In genomic region chr2:234986866-234987720, GRCh38 we compare ENCODE assay signal across 22 cellular contexts. TPM values are rescaled to one million over a fixed set of nuclear protein-coding genes. Genes with fewer than 3 reads are reported as not detected.
"Had no signal": no experiment of that assay in that cellular context is flagged by ENCODE, and none has a peak within 500 bp of the region (broad histone marks: within the 10 kb centered on the region; RNA-seq: fewer than 3 reads in every experiment).

No MANE protein-coding gene starts in this region.

- DNase-seq: activated CD4-positive, alpha-beta T cell treated with anti-CD3 and anti-CD28 coated beads, Interleukin-2, amount 10 ng/mL, durations not matched to agents 24 days and 14 days; activated CD8-positive, alpha-beta memory T cell treated with anti-CD3 and anti-CD28 coated beads, Interleukin-2, amount 50 U/mL, for 4 hours; activated CD8-positive, alpha-beta T cell treated with anti-CD3 and anti-CD28 coated beads, Interleukin-2, amount 10 ng/mL, durations not matched to agents 7 days and 5 days; activated effector memory CD4-positive, alpha-beta T cell treated with Interleukin-2 at 50 U/mL for 16 hours; activated naive CD4-positive, alpha-beta T cell treated with anti-CD3 and anti-CD28 coated beads, Interleukin-2, amount 10 ng/mL, durations not matched to agents 7 days and 5 days; activated naive CD8-positive, alpha-beta T cell treated with anti-CD3 and anti-CD28 coated beads, Interleukin-2, amount 50 U/mL, for 24 hours; activated T-cell treated with anti-CD3 and anti-CD28 coated beads, Interleukin-2, amount 50 U/mL, for 48 hours; effector memory CD4-positive, alpha-beta T cell; foreskin melanocyte; glutamatergic neuron; hypothalamus; midbrain; nucleus accumbens; stimulated activated CD4-positive, alpha-beta T cell treated with anti-CD3 and anti-CD28 coated beads, Interleukin-12 subunit alpha, Interleukin-12 subunit beta, amount 100 ng/mL, for 4 hours; stimulated activated CD4-positive, alpha-beta T cell treated with anti-CD3 and anti-CD28 coated beads, Interleukin-2, amount 100 ng/mL, for 24 hours; T-cell; T-helper 9 cell; upper lobe of left lung had no signal

- H3K27me3 Mint-ChIP-seq: activated CD4-positive, alpha-beta T cell treated with anti-CD3 and anti-CD28 coated beads, Interleukin-2, amount 10 ng/mL, durations not matched to agents 24 days and 14 days; activated naive CD8-positive, alpha-beta T cell treated with anti-CD3 and anti-CD28 coated beads, Interleukin-2, amount 50 U/mL, for 24 hours; stimulated activated naive CD8-positive, alpha-beta T cell treated with anti-CD3 and anti-CD28 coated beads, Interleukin-15, Interleukin-2, amounts not matched to agents 100 ng/mL and 50 ng/mL, for 24 hours had no signal

- H3K36me3 Mint-ChIP-seq: activated naive CD4-positive, alpha-beta T cell treated with anti-CD3 and anti-CD28 coated beads, Interleukin-2, amount 10 ng/mL, durations not matched to agents 7 days and 5 days; T-cell had no signal

- H3K4me3 ChIP-seq: lung, upper lobe of left lung had no signal

- H3K27ac Mint-ChIP-seq: activated CD4-positive, alpha-beta T cell treated with anti-CD3 and anti-CD28 coated beads, Interleukin-2, amount 10 ng/mL, durations not matched to agents 24 days and 14 days; activated CD8-positive, alpha-beta T cell treated with anti-CD3 and anti-CD28 coated beads, Interleukin-2, amount 10 ng/mL, durations not matched to agents 7 days and 5 days; activated naive CD4-positive, alpha-beta T cell treated with anti-CD3 and anti-CD28 coated beads, Interleukin-2, amount 10 ng/mL, durations not matched to agents 7 days and 5 days; activated naive CD8-positive, alpha-beta T cell treated with anti-CD3 and anti-CD28 coated beads, Interleukin-2, amount 50 U/mL, for 24 hours; nephron; stimulated activated naive CD8-positive, alpha-beta T cell treated with anti-CD3 and anti-CD28 coated beads, Interleukin-15, Interleukin-2, amounts not matched to agents 100 ng/mL and 50 ng/mL, for 24 hours; T-cell had no signal

- H3K9me3 Mint-ChIP-seq: activated naive CD4-positive, alpha-beta T cell treated with anti-CD3 and anti-CD28 coated beads, Interleukin-2, amount 10 ng/mL, durations not matched to agents 7 days and 5 days; activated naive CD8-positive, alpha-beta T cell treated with anti-CD3 and anti-CD28 coated beads, Interleukin-2, amount 50 U/mL, for 24 hours; nephron; T-cell had no signal

- H3K36me3 ChIP-seq: upper lobe of left lung had no signal

- H3K4me1 Mint-ChIP-seq: activated CD4-positive, alpha-beta T cell treated with anti-CD3 and anti-CD28 coated beads, Interleukin-2, amount 10 ng/mL, durations not matched to agents 24 days and 14 days; activated naive CD4-positive, alpha-beta T cell treated with anti-CD3 and anti-CD28 coated beads, Interleukin-2, amount 10 ng/mL, durations not matched to agents 7 days and 5 days; activated naive CD8-positive, alpha-beta T cell treated with anti-CD3 and anti-CD28 coated beads, Interleukin-2, amount 50 U/mL, for 24 hours; T-cell had no signal

- ATAC-seq: activated CD8-positive, alpha-beta T cell treated with anti-CD3 and anti-CD28 coated beads, Interleukin-2, amount 10 ng/mL, durations not matched to agents 7 days and 5 days; activated naive CD8-positive, alpha-beta T cell treated with anti-CD3 and anti-CD28 coated beads, Interleukin-2, amount 50 U/mL, for 24 hours; left lobe of liver; T-cell had no signal

- H3K9me3 ChIP-seq: upper lobe of left lung had no signal

- H3K4me3 Mint-ChIP-seq: activated CD4-positive, alpha-beta T cell treated with anti-CD3 and anti-CD28 coated beads, Interleukin-2, amount 10 ng/mL, durations not matched to agents 24 days and 14 days; activated CD8-positive, alpha-beta T cell treated with anti-CD3 and anti-CD28 coated beads, Interleukin-2, amount 10 ng/mL, durations not matched to agents 7 days and 5 days; activated naive CD4-positive, alpha-beta T cell treated with anti-CD3 and anti-CD28 coated beads, Interleukin-2, amount 10 ng/mL, durations not matched to agents 7 days and 5 days; activated naive CD8-positive, alpha-beta T cell treated with anti-CD3 and anti-CD28 coated beads, Interleukin-2, amount 50 U/mL, for 24 hours; nephron; stimulated activated naive CD8-positive, alpha-beta T cell treated with anti-CD3 and anti-CD28 coated beads, Interleukin-15, Interleukin-2, amounts not matched to agents 100 ng/mL and 50 ng/mL, for 24 hours; T-cell had no signal

- H3K27me3 ChIP-seq: upper lobe of left lung had no signal

RNA-seq across cellular contexts. Expression of gene SH3BP4, which starts 35.3 kb away (rescaled TPM):
- total RNA-seq: activated CD8-positive, alpha-beta T cell treated with anti-CD3 and anti-CD28 coated beads, Interleukin-2, amount 10 ng/mL, durations not matched to agents 7 days and 5 days had no signal
